In the genomic region with DNA sequence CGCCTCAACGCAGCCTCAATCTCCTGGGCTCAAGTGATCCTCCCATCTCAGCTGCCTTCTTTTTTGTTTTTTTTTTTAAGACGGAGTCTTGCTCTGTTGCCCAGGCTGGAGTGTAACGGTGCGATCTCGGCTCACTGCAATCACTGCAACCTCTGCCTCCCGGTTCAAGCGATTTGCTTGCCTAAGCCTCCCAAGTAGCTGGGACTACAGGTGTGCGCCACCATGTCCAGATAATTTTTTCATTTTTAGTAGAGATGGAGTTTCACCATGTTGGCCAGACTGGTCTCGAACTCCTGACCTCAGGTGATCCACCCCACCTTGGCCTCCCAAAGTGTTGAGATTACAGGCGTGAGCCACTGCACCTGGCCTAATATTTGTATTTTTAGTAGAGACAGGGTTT, we compare ENCODE assay signal across 8 cellular contexts. TPM values are rescaled to one million over a fixed set of nuclear protein-coding genes. Genes with fewer than 3 reads are reported as not detected.
"Had no signal": no experiment of that assay in that cellular context is flagged by ENCODE, and none has a peak within 500 bp of the region (broad histone marks: within the 10 kb centered on the region; RNA-seq: fewer than 3 reads in every experiment).

No MANE protein-coding gene starts in this region.

RNA-seq across cellular contexts. Expression of a gene that starts 13.2 kb away (rescaled TPM):
- total RNA-seq: activated B cell treated with CpG ODN at 0.5 μM for 24 hours; activated CD4-positive, alpha-beta T cell treated with anti-CD3 and anti-CD28 coated beads, Interleukin-2, amount 10 ng/mL, durations not matched to agents 24 days and 14 days; activated CD8-positive, alpha-beta memory T cell treated with anti-CD3 and anti-CD28 coated beads, Interleukin-2, amount 10 ng/mL, durations not matched to agents 7 days and 5 days; activated T-cell treated with anti-CD3 and anti-CD28 coated beads, Interleukin-2, amount 50 U/mL, for 4 hours; activated T-helper 2 cell treated with anti-CD3 and anti-CD28 coated beads, Interferon-gamma antibody, Interleukin-2, Interleukin-4, amounts not matched to agents 10 μg/mL and 5 μg/mL and 100 μg/mL, durations not matched to agents 14 hours and 24 hours and 36 hours; IMR-90; LHCN-M2; T-helper 17 cell had no signal
- polyA plus RNA-seq: IMR-90 had no signal
